Comparison of ENCODE assay signal across 8 cellular contexts in genomic region chr21:25639922-25640670, GRCh38. TPM values are rescaled to one million over a fixed set of nuclear protein-coding genes. Genes with fewer than 3 reads are reported as not detected.
A peak's percentile ranks its signal among the peaks of the same experiment; 100 is the strongest.
DNase-seq lines count a peak whose midpoint lies in the region; ATAC-seq and TF ChIP-seq lines count a peak whose summit lies in the region.

No MANE protein-coding gene starts in this region.

- H3K4me1 ChIP-seq in endodermal cell (ENCODE audit: control insufficient read depth, insufficient read depth, low read length) = no peaks in the 10 kb centered on the region
- H3K4me1 ChIP-seq in mononuclear cell (ENCODE audit: insufficient read depth, low read length) = peaks cover 20% of the 10 kb centered on the region
- peaks cover 0 to 15% (median 5%) of the 10 kb centered on the region in 4 donors for H3K4me1 ChIP-seq in transverse colon

- H3K4me1 Mint-ChIP-seq in T-helper 17 cell (peaks cover 9% of the 10 kb centered on the region), endodermal cell (peaks cover 3% of the 10 kb centered on the region)

- TF ChIP-seq CTCF in endodermal cell (conservative IDR thresholded peaks at IDR 0.05) (peak; percentile 44), transverse colon (IDR thresholded peaks at IDR 0.05) (no peak)

- peaks cover 47% of the 10 kb centered on the region for H3K27me3 Mint-ChIP-seq in T-helper 17 cell
- peaks cover 78% of the 10 kb centered on the region for H3K27me3 Mint-ChIP-seq in endodermal cell (ENCODE audit: insufficient read depth)

- H3K27ac Mint-ChIP-seq in T-helper 17 cell (no peak overlapping the region), endodermal cell (no peak overlapping the region)

- H3K36me3 ChIP-seq in endodermal cell (ENCODE audit: control insufficient read depth, insufficient read depth, low read length) = no peaks in the 10 kb centered on the region
- no peaks in the 10 kb centered on the region for H3K36me3 ChIP-seq in transverse colon

- H3K36me3 Mint-ChIP-seq in T-helper 17 cell (ENCODE audit: low read depth) (peaks cover 5% of the 10 kb centered on the region), endodermal cell (ENCODE audit: low read depth) (no peaks in the 10 kb centered on the region)

- WGBS in endodermal cell (ENCODE audit: insufficient coverage in 1 of 2, insufficient read length in 1 of 2), 2 experiments = 3 to 5% methylated on average over 19 to 41 of the region's 41 CpGs
- WGBS in transverse colon (ENCODE audit: low coverage in 1 of 2), 2 donors = 7 to 18% methylated on average over 5 to 41 of the region's 41 CpGs

- H3K4me3 Mint-ChIP-seq in T-helper 17 cell = peak overlapping the region; percentile 94
- H3K4me3 Mint-ChIP-seq in endodermal cell = peak overlapping the region; percentile 60

- TF ChIP-seq EP300 in transverse colon (IDR thresholded peaks at IDR 0.05; ENCODE audit: low read depth) = no peak

- peak; percentile 27 for ATAC-seq in HG03066 (IDR thresholded peaks at IDR 0.05; ENCODE audit: low read depth, unreplicated experiment)
- peak; percentile 29 for ATAC-seq in T-helper 17 cell

- intact Hi-C loops in transverse colon (cut with DNase I; ENCODE audit: low total_unique reads) = no loop called here

- no peak for TF ChIP-seq POLR2A in transverse colon (IDR thresholded peaks at IDR 0.05)

- H3K27ac ChIP-seq in endodermal cell (ENCODE audit: low read depth, low read length) (peak overlapping the region; percentile 99), transverse colon (peak overlapping the region; percentile 62 to 83 (median 77))

- DNase-seq in stimulated activated CD4-positive, alpha-beta T cell treated with anti-CD3 and anti-CD28 coated beads, Interleukin-4, amount 100 ng/mL, for 1 hour = peak; percentile 6
- no peak for DNase-seq in stimulated activated CD4-positive, alpha-beta T cell treated with anti-CD3 and anti-CD28 coated beads, Interleukin-12 subunit alpha, Interleukin-12 subunit beta, amount 100 ng/mL, for 4 hours
- DNase-seq in T-helper 17 cell = peak in 1 of 3 donors; percentile 12
- peak; percentile 75 for DNase-seq in endodermal cell
- no peak for DNase-seq in transverse colon
- no peak for DNase-seq in 8988T

- peaks cover 62% of the 10 kb centered on the region for H3K27me3 ChIP-seq in endodermal cell (ENCODE audit: control insufficient read depth, insufficient read depth, low read length, poor library complexity, severe bottlenecking)
- peaks cover 36% of the 10 kb centered on the region for H3K27me3 ChIP-seq in mononuclear cell (ENCODE audit: insufficient read depth, low read length)
- H3K27me3 ChIP-seq in transverse colon = peaks cover 41% of the 10 kb centered on the region

- H3K9me3 ChIP-seq in T-helper 17 cell (ENCODE audit: control insufficient read depth, low read length, poor library complexity, severe bottlenecking) = no peaks in the 10 kb centered on the region
- H3K9me3 ChIP-seq in endodermal cell (ENCODE audit: control insufficient read depth, low read length) = no peaks in the 10 kb centered on the region
- no peaks in the 10 kb centered on the region for H3K9me3 ChIP-seq in mononuclear cell (ENCODE audit: low read depth, low read length)
- H3K9me3 ChIP-seq in transverse colon = no peaks in the 10 kb centered on the region

- in situ Hi-C loops in transverse colon (cut with MboI; ENCODE audit: low pct_ligation_motif_present in 1 of 4, low pct_unique_long_range_greater_than_20kb in 1 of 4, low sequenced_read_pairs in 3 of 4) = no loop called here

- peak overlapping the region; percentile 44 for H3K9ac ChIP-seq in endodermal cell (ENCODE audit: extremely low read depth, low read length, poor library complexity, severe bottlenecking)

- H3K9me3 Mint-ChIP-seq in endodermal cell = no peaks in the 10 kb centered on the region

- H3K4me3 ChIP-seq in endodermal cell (ENCODE audit: low read length) (peak overlapping the region; percentile 85), mononuclear cell (ENCODE audit: low read length) (peak overlapping the region; percentile 41), transverse colon (peak overlapping the region; percentile 48 to 66 (median 50))

RNA-seq across cellular contexts. Expression of gene JAM2, which starts 1.0 kb away (rescaled TPM):
- total RNA-seq in T-helper 17 cell (under 1 TPM in 1 of 2 donors, not detected in 1; 0.21 TPM), endodermal cell (1 to 10 TPM in 1 of 2 donors, under 1 TPM in 1; 0.48 to 1.7 TPM), mononuclear cell (under 0.01 TPM), transverse colon (1 to 10 TPM in 3 of 4 donors, under 1 TPM in 1; 0.75 to 7.4 (median 4.7) TPM)
- polyA plus RNA-seq in endodermal cell (2013, experiment 1 of 2) = 81.9 TPM
- 68.9 TPM for polyA plus RNA-seq in endodermal cell (2013, experiment 2 of 2)

RNA-seq across cellular contexts. Expression of gene MRPL39, which starts 32.8 kb away (rescaled TPM):
- total RNA-seq in T-helper 17 cell = 1 to 10 TPM; 8.9 to 9.9 TPM
- total RNA-seq in endodermal cell = 10 to 100 TPM; 43.2 to 46.3 TPM
- polyA plus RNA-seq in endodermal cell (2013, experiment 1 of 2) = 43.0 TPM
- 40.8 TPM for polyA plus RNA-seq in endodermal cell (2013, experiment 2 of 2)
- total RNA-seq in mononuclear cell = 11.8 TPM
- total RNA-seq in transverse colon = 10 to 100 TPM in 3 of 4 donors, not detected in 1; 10.1 to 16.8 (median 14.9) TPM

Comparison
In these comparisons a context has a peak if more than half of its experiments do, and no peak if none do; other contexts are left out.
1. DNase-seq: peak in stimulated activated CD4-positive, alpha-beta T cell treated with anti-CD3 and anti-CD28 coated beads, Interleukin-4, amount 100 ng/mL, for 1 hour (single experiment) and endodermal cell (single experiment); none in stimulated activated CD4-positive, alpha-beta T cell treated with anti-CD3 and anti-CD28 coated beads, Interleukin-12 subunit alpha, Interleukin-12 subunit beta, amount 100 ng/mL, for 4 hours (single experiment), transverse colon (single experiment) and 8988T (single experiment).
2. Peak in every context shown above with its lines, with median percentiles within 50 percentile points of each other: H3K4me3 ChIP-seq.